8 cellular contexts compared by ENCODE assay signal in the genomic region with DNA sequence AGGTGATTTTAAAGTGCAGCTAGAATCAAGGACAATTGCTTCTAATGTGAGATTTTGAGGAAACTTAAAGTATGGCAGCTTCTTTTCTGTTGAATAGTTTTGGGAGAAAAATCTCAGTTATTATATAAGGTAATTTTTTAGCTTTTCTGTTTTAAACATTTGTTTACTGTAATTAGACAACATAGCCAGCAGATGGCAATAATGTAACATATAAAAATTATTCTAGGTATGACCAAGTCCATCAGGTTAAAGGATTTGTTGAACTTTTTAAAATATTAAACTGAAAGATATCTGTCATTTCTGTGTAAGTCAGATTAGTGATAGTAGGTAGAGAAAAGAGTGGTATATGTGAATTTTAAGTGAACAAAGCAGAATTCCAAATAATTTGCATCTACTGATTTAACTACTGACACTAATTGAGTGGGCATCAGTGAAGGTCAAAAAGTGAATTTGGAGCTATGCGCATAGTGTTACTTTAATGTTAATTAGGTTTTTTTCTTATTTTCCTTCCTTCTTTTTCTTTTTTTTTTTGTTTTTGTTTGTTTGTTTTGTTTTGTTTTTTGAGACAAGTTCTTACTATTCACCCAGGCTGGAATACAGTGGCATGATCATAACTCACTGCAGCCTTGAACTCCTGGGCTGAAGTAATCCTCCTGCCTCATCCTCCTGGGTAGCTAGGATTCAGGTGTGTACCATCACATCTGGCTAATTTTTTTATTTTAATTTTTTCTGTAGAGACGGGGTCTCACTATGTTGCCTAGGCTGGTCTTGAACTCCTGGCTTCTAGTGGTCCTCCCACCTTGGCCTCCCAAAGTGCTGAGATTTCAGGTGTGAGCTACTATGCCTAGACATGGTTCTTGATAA. TPM values are rescaled to one million over a fixed set of nuclear protein-coding genes. Genes with fewer than 3 reads are reported as not detected.
A peak's percentile ranks its signal among the peaks of the same experiment; 100 is the strongest.
DNase-seq lines count a peak whose midpoint lies in the region; ATAC-seq and TF ChIP-seq lines count a peak whose summit lies in the region.

No MANE protein-coding gene starts in this region.

- peaks cover 0 to 8% (median 0%) of the 10 kb centered on the region in 4 donors for H3K36me3 ChIP-seq in sigmoid colon
- peaks cover 2% of the 10 kb centered on the region; the same call in 1 of the 2 replicates for H3K36me3 ChIP-seq in MG63

- no peak for TF ChIP-seq POLR2A in sigmoid colon (IDR thresholded peaks at IDR 0.05)

- intact Hi-C loops in sigmoid colon (cut with DNase I): loop anchor here (2.0 to 10.0 kb wide), 2 partner anchors 74 to 272 kb away; no protein-coding TSS in a partner anchor

- no peak overlapping the region for H3K27ac ChIP-seq in sigmoid colon

- ATAC-seq in GM19351 (IDR thresholded peaks at IDR 0.05; ENCODE audit: unreplicated experiment): no peak

- TF ChIP-seq CTCF in sigmoid colon (IDR thresholded peaks at IDR 0.05): peak in 3 of 4 experiments; percentile 8 to 38 (median 20)

- DNase-seq in NCI-H510A treated with DMSO at 0.1 percent for 48 hours (lab: John Stamatoyannopoulos, UW): peak; percentile 31
- DNase-seq in NCI-H510A (lab: John Stamatoyannopoulos, UW): no peak
- peak; percentile 98 for DNase-seq in NCI-H2029 treated with DMSO at 0.1 percent for 48 hours (lab: John Stamatoyannopoulos, UW)
- peak; percentile 49 for DNase-seq in dermis blood vessel endothelial cell
- no peak for DNase-seq in sigmoid colon
- DNase-seq in epidermal melanocyte (ENCODE audit: insufficient read length, low spot score): no peak
- no peak for DNase-seq in MG63

- no peak for TF ChIP-seq EP300 in sigmoid colon (IDR thresholded peaks at IDR 0.05)

- no peak overlapping the region for H3K4me3 ChIP-seq in sigmoid colon
- H3K4me3 ChIP-seq in MG63: no peak overlapping the region

- WGBS in sigmoid colon, 2 donors: 98 to 99% methylated on average over 2 of the region's 2 CpGs

- no peaks in the 10 kb centered on the region for H3K9me3 ChIP-seq in sigmoid colon
- H3K9me3 ChIP-seq in MG63: no peaks in the 10 kb centered on the region

- H3K4me1 ChIP-seq in sigmoid colon: no peaks in the 10 kb centered on the region

- H3K27me3 ChIP-seq in sigmoid colon (no peaks in the 10 kb centered on the region), MG63 (no peaks in the 10 kb centered on the region)

RNA-seq across cellular contexts. Expression of a gene that starts 18.6 kb away (rescaled TPM):
- total RNA-seq in dermis blood vessel endothelial cell: 39.8 and 41.6 TPM in 2 replicates
- total RNA-seq in sigmoid colon: 10 to 100 TPM in 3 of 4 donors, 1 to 10 TPM in 1; 7.9 to 17.1 (median 13.6) TPM
- 10 to 100 TPM; 11.4 to 26.0 (median 25.7) TPM for polyA plus RNA-seq in sigmoid colon
- total RNA-seq in MG63 (2014; rRNA removed; shearing (Covaris generic); ENCODE audit: low replicate concordance): 17.8 and 21.2 TPM in 2 replicates

RNA-seq across cellular contexts. Expression of a gene that starts 19.2 kb away (rescaled TPM):
- total RNA-seq in dermis blood vessel endothelial cell (34.6 and 46.1 TPM in 2 replicates), sigmoid colon (10 to 100 TPM; 25.3 to 44.3 (median 40.5) TPM)
- 10 to 100 TPM; 22.1 to 50.9 (median 45.6) TPM for polyA plus RNA-seq in sigmoid colon
- total RNA-seq in MG63 (2014; rRNA removed; shearing (Covaris generic); ENCODE audit: low replicate concordance): 13.3 and 18.0 TPM in 2 replicates

Comparison
In these comparisons a context has a peak if more than half of its experiments do, and no peak if none do; other contexts are left out.
1. DNase-seq: peak in NCI-H510A treated with DMSO at 0.1 percent for 48 hours (single experiment), NCI-H2029 treated with DMSO at 0.1 percent for 48 hours (single experiment) and dermis blood vessel endothelial cell (single experiment); none in NCI-H510A (single experiment), sigmoid colon (single experiment), epidermal melanocyte (single experiment) and MG63 (single experiment).